1 cellular context compared by ENCODE assay signal in genomic region chr19:19211499-19212432, GRCh38.
TF ChIP-seq lines count a peak whose summit lies in the region.

TSS of gene NCAN (plus strand) at chr19:19211958. CDS start at chr19:19216954, 4,996 bp downstream.

TF ChIP-seq in WTC11, 78 proteins besides CTCF, POLR2A, EP300 and RAD21 (continued from another document):
- TF ChIP-seq, protein P1, sequence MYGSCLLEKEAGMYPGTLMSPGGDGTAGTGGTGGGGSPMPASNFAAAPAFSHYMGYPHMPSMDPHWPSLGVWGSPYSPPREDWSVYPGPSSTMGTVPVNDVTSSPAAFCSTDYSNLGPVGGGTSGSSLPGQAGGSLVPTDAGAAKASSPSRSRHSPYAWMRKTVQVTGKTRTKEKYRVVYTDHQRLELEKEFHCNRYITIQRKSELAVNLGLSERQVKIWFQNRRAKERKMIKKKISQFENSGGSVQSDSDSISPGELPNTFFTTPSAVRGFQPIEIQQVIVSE (CRISPR knock-in tag; IDR thresholded peaks at IDR 0.05; ENCODE audit: borderline replicate concordance) = no peak
- TF ChIP-seq IRF1 (CRISPR knock-in tag; IDR thresholded peaks at IDR 0.05) (no peak), RORB (CRISPR knock-in tag; IDR thresholded peaks at IDR 0.05) (no peak), GTF2I (CRISPR knock-in tag; conservative IDR thresholded peaks at IDR 0.05) (peak; percentile 80; the same call in 1 of the 2 replicates)
